Comparison of ENCODE assay signal across 2 cellular contexts in genomic region chr10:97820305-97820704, GRCh38.
TF ChIP-seq lines count a peak whose summit lies in the region.

No MANE protein-coding gene starts in this region.

TF ChIP-seq in A549, 52 proteins besides CTCF, POLR2A, EP300 and RAD21 (continued from another document):
- TF ChIP-seq HMGXB4 (CRISPR knock-in tag; IDR thresholded peaks at IDR 0.05; ENCODE audit: borderline replicate concordance): no peak
TF ChIP-seq in A549: peak in this region for 1.

TF ChIP-seq in GM23338, 12 proteins besides CTCF, POLR2A, EP300 and RAD21 (continued from another document):
- TF ChIP-seq ZNF462 (CRISPR knock-in tag; IDR thresholded peaks at IDR 0.05) (no peak), JUNB (IDR thresholded peaks at IDR 0.05; ENCODE audit: unreplicated experiment) (no peak), ZNF331 (CRISPR knock-in tag; IDR thresholded peaks at IDR 0.05; ENCODE audit: low read depth) (no peak), CREB1 (CRISPR knock-in tag; IDR thresholded peaks at IDR 0.05; ENCODE audit: low read depth) (no peak), ETS1 (IDR thresholded peaks at IDR 0.05) (no peak), NANOG (IDR thresholded peaks at IDR 0.05; ENCODE audit: borderline replicate concordance) (no peak), REST (IDR thresholded peaks at IDR 0.05; ENCODE audit: unreplicated experiment) (no peak), EZH2phosphoT487 (IDR thresholded peaks at IDR 0.05; ENCODE audit: unreplicated experiment) (no peak), EZH2 (IDR thresholded peaks at IDR 0.05; ENCODE audit: low read depth, unreplicated experiment) (no peak)
